13 cellular contexts compared by ENCODE assay signal in the genomic region with DNA sequence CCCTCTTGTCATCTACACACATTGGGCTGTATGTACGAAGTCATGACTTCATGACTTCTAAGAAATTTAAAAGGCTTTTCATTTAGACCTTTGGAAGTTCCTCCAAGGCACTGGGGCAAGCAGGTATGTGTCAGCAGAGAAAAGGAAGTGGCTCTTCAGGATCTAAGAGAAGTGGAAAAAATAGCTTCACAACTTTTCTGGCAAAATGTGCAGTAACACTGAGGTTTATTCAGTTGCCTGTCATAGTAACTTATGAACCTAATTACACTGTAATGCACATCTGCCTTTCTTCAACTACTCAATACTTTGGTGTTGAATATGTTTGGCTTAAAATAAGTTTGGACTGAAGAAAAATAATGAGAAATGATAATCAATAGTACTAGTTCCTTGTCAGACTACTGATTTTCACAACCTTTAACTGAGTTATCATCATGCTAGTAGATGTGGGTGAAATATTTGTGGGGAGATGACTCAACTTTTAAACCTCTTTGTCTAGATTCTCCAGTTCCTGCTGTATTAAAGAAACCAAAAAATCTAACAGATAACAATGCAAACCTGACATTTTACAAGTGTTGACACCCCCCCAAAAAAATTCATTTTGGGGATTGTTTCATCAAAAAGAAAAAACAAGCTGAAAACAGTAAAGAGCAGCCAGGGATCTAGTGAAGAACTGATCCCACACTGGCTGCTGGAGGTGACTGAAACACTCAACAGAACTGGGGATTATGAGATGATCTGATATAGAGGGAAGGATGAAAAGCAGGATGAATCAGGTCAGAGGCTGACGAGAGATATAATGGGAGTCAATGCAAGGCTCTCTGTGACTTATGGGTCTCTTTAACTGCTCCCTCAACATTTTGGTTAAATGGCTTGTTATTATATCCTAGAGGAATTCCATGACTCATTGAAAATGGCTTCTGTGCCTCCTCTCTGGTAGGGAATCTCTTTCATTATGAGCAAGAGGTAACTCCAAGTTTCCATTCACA.
DNase-seq lines count a peak whose midpoint lies in the region; TF ChIP-seq lines count a peak whose summit lies in the region.
"Had no signal": no experiment of that assay in that cellular context is flagged by ENCODE, and none has a peak within 500 bp of the region (broad histone marks: within the 10 kb centered on the region; RNA-seq: fewer than 3 reads in every experiment).

No MANE protein-coding gene starts in this region.

- no peaks in the 10 kb centered on the region for H3K27me3 Mint-ChIP-seq in chondrocyte (ENCODE audit: low read depth)
- H3K27me3 Mint-ChIP-seq: CD4-positive, alpha-beta T cell had no signal

- no peak overlapping the region for H3K4me3 Mint-ChIP-seq in chondrocyte (ENCODE audit: unreplicated experiment)
- H3K4me3 Mint-ChIP-seq: CD4-positive, alpha-beta T cell; H9 had no signal

- TF ChIP-seq CTCF in chondrocyte (IDR thresholded peaks at IDR 0.05) = no peak

- no peaks in the 10 kb centered on the region for H3K36me3 Mint-ChIP-seq in chondrocyte (ENCODE audit: low read depth)

- H3K4me1 Mint-ChIP-seq in chondrocyte (ENCODE audit: low read depth) = peaks cover 21% of the 10 kb centered on the region

- in situ Hi-C loops in Caki2 (cut with HindIII; ENCODE audit: low pct_unique_long_range_greater_than_20kb, low sequenced_read_pairs) = no loop called here

- H3K9me3 Mint-ChIP-seq in chondrocyte (ENCODE audit: low read depth) = peaks cover 8% of the 10 kb centered on the region
- H3K9me3 Mint-ChIP-seq: CD4-positive, alpha-beta T cell; H9 had no signal

- peak overlapping the region; percentile 27 for H3K27ac Mint-ChIP-seq in chondrocyte (ENCODE audit: unreplicated experiment)
- H3K27ac Mint-ChIP-seq: CD4-positive, alpha-beta T cell; H9 had no signal

- DNase-seq in Caki2 (ENCODE audit: low read depth) (peak; percentile 22), MV-4-11 (lab: John Stamatoyannopoulos, UW) (peak; percentile 37), chondrocyte (ENCODE audit: low spot score) (no peak), myocyte (ENCODE audit: low read depth) (peak; percentile 55), NCI-H1417 treated with DMSO at 0.1 percent for 48 hours (lab: John Stamatoyannopoulos, UW) (no peak), C1 segment of cervical spinal cord (lab: John Stamatoyannopoulos, UW) (no peak), NCI-H748 (lab: John Stamatoyannopoulos, UW; ENCODE audit: unreplicated experiment) (no peak)
- no peak for DNase-seq in activated effector memory CD4-positive, alpha-beta T cell treated with anti-CD3 and anti-CD28 coated beads, Interleukin-2, amount 50 U/mL, for 16 hours
- DNase-seq: aorta; CD4-positive, alpha-beta T cell; H9; kidney; NCI-H2171 treated with DMSO at 0.1 percent for 48 hours had no signal

Comparison
In these comparisons a context has a peak if more than half of its experiments do, and no peak if none do; other contexts are left out.
1. DNase-seq: peak in Caki2 (single experiment), MV-4-11 (single experiment) and myocyte (single experiment); none in chondrocyte (single experiment), NCI-H1417 treated with DMSO at 0.1 percent for 48 hours (single experiment), C1 segment of cervical spinal cord (0 of 14), NCI-H748 (single experiment) and activated effector memory CD4-positive, alpha-beta T cell treated with anti-CD3 and anti-CD28 coated beads, Interleukin-2, amount 50 U/mL, for 16 hours (single experiment).